Comparison of ENCODE assay signal across 19 cellular contexts in the genomic region with DNA sequence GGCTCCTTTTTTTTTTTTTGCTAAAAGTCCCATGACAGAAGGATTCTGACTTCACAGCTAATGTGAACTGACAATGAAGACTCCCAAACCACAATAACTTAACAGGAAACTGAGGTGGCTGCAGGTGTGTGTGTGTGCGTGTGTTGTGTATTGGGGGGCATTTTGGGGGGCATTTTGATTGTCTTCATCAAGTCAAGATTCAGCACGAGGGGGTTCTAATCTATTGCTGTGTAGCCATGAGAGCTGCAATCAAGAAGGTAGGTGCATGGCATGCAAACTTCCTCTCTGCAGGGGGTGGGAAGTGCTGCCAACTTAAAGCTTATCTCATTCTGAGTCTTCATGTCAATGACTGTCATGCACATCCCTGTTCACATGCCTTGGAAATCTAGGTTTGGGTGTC. TPM values are rescaled to one million over a fixed set of nuclear protein-coding genes. Genes with fewer than 3 reads are reported as not detected.
A peak's percentile ranks its signal among the peaks of the same experiment; 100 is the strongest.
DNase-seq lines count a peak whose midpoint lies in the region; ATAC-seq, FAIRE-seq and TF ChIP-seq lines count a peak whose summit lies in the region.
"Had no signal": no experiment of that assay in that cellular context is flagged by ENCODE, and none has a peak within 500 bp of the region (broad histone marks: within the 10 kb centered on the region; RNA-seq: fewer than 3 reads in every experiment).

No MANE protein-coding gene starts in this region.

- H3K4me2 ChIP-seq in DOHH2 (ENCODE audit: low read length) (peak overlapping the region; percentile 90), KMS-11 (peak overlapping the region; percentile 36; the same call in 1 of the 2 replicates), GM12878 (ENCODE audit: control insufficient read depth, insufficient read depth) (no peak overlapping the region)

- in situ Hi-C loops in GM12878 (cut with MboI) = no loop called here
- in situ Hi-C loops in transverse colon (cut with MboI; ENCODE audit: low pct_ligation_motif_present in 1 of 4, low pct_unique_long_range_greater_than_20kb in 1 of 4, low sequenced_read_pairs in 3 of 4) = no loop called here

- H4K20me1 ChIP-seq in DOHH2 (ENCODE audit: control insufficient read depth, insufficient read depth, low read depth, low read length) (peaks cover 10% of the 10 kb centered on the region; the same call in 1 of the 2 replicates), KMS-11 (ENCODE audit: insufficient read depth) (peaks cover 7% of the 10 kb centered on the region), GM12878 (ENCODE audit: control insufficient read depth, insufficient read depth) (no peaks in the 10 kb centered on the region)

- POLR2A ChIA-PET in GM12878 (lab: Charles Lee) = interaction anchor here (0.5 to 2.5 kb wide), 22 partner anchors 8 to 1273 kb away, joined by 3 to 25 read pairs (median 4); no protein-coding TSS in a partner anchor

- TF ChIP-seq POLR2A in GM12878 (IDR thresholded peaks at IDR 0.05; ENCODE audit: low read depth, low read length) (no peak), transverse colon (IDR thresholded peaks at IDR 0.05) (no peak)

- no peaks in the 10 kb centered on the region for H3K27me3 ChIP-seq in DOHH2 (ENCODE audit: control insufficient read depth, low read length)
- no peaks in the 10 kb centered on the region for H3K27me3 ChIP-seq in KMS-11 (ENCODE audit: insufficient read depth, low read depth)
- no peaks in the 10 kb centered on the region for H3K27me3 ChIP-seq in GM12878 (replicated peaks in 1 of 2; ENCODE audit: control insufficient read depth in 2 of 2, insufficient read depth in 2 of 2, low read length in 1 of 2)
- no peaks in the 10 kb centered on the region for H3K27me3 ChIP-seq in transverse colon
- no peaks in the 10 kb centered on the region for H3K27me3 ChIP-seq in ascending aorta
- H3K27me3 ChIP-seq: right lobe of liver, tibial artery had no signal

- TF ChIP-seq CTCF in DOHH2 (IDR thresholded peaks at IDR 0.05; ENCODE audit: low read depth, low read length, poor library complexity, severe bottlenecking) (no peak), KMS-11 (conservative IDR thresholded peaks at IDR 0.05; ENCODE audit: low read depth, low read length) (no peak), GM12878 (IDR thresholded peaks at IDR 0.05 in 2 of 3, conservative IDR thresholded peaks at IDR 0.05 in 1 of 3; ENCODE audit: control insufficient read depth in 2 of 3, extremely low read depth in 1 of 3, insufficient read depth in 1 of 3, low read depth in 3 of 3, low read length in 3 of 3) (no peak), transverse colon (IDR thresholded peaks at IDR 0.05) (no peak), ascending aorta (IDR thresholded peaks at IDR 0.05) (no peak)

- H2AFZ ChIP-seq in KMS-11 (ENCODE audit: low read depth) (no peak overlapping the region), GM12878 (ENCODE audit: control insufficient read depth, low read depth, low read length) (no peak overlapping the region)
- H2AFZ ChIP-seq: GM23248 had no signal

- H3K9me3 ChIP-seq in DOHH2 (ENCODE audit: control insufficient read depth, insufficient read depth, low read length) (no peaks in the 10 kb centered on the region), GM12878 (replicated peaks; ENCODE audit: control insufficient read depth, insufficient read depth, low read length) (no peaks in the 10 kb centered on the region), transverse colon (no peaks in the 10 kb centered on the region), ascending aorta (no peaks in the 10 kb centered on the region)
- H3K9me3 ChIP-seq: right lobe of liver, tibial artery had no signal

- no peaks in the 10 kb centered on the region for H3K36me3 ChIP-seq in DOHH2 (ENCODE audit: control insufficient read depth, low read length)
- no peaks in the 10 kb centered on the region for H3K36me3 ChIP-seq in KMS-11 (ENCODE audit: insufficient read depth)
- H3K36me3 ChIP-seq in GM12878 (ENCODE audit: control insufficient read depth in 2 of 2, insufficient read depth in 2 of 2, low read length in 1 of 2) = no peaks in the 10 kb centered on the region
- no peaks in the 10 kb centered on the region for H3K36me3 ChIP-seq in transverse colon
- H3K36me3 ChIP-seq in ascending aorta = no peaks in the 10 kb centered on the region
- H3K36me3 ChIP-seq: right lobe of liver, tibial artery had no signal

- H3K4me1 ChIP-seq in DOHH2 (ENCODE audit: control insufficient read depth, low read length) (peaks cover 78% of the 10 kb centered on the region), KMS-11 (ENCODE audit: low read depth, poor library complexity, severe bottlenecking) (peaks cover 34% of the 10 kb centered on the region), GM12878 (ENCODE audit: control insufficient read depth, insufficient read depth, low read length) (peaks cover 22% of the 10 kb centered on the region), transverse colon (peaks cover 0 to 44% (median 34%) of the 10 kb centered on the region in 4 donors), ascending aorta (peaks cover 3 to 9% of the 10 kb centered on the region in 2 donors)

- CTCF ChIA-PET in GM12878 (lab: Yijun Ruan, JAX) = interaction anchor here (0.6 to 3.3 kb wide), 12 partner anchors 10 to 105 kb away, joined by 3 to 16 read pairs (median 4); no protein-coding TSS in a partner anchor

- TF ChIP-seq RAD21 in GM12878 (IDR thresholded peaks at IDR 0.05; ENCODE audit: insufficient read depth, low read depth, low read length) = no peak

- FAIRE-seq in GM12878 (lab: Jason Lieb, UNC) = no peak
- FAIRE-seq: endothelial cell of umbilical vein had no signal

- BruUV-seq in GM12878 (replicated peaks; lab: Mats Ljungman, UMichigan) = no TSS peak

- no peaks in the 10 kb centered on the region for H3K9me2 ChIP-seq in DOHH2 (replicated peaks; ENCODE audit: control insufficient read depth, low read length)

- TF ChIP-seq EP300 in GM12878 (IDR thresholded peaks at IDR 0.05; ENCODE audit: borderline replicate concordance in 1 of 2, control insufficient read depth in 1 of 2, low read depth in 2 of 2, low read length in 2 of 2) (no peak), transverse colon (IDR thresholded peaks at IDR 0.05; ENCODE audit: low read depth) (no peak)

- SMC1A ChIA-PET in GM12878 (lab: Charles Lee; ENCODE audit: uncharacterized antibody, unreplicated experiment) = interaction anchor here (0.9 to 7.0 kb wide), 19 partner anchors 8 to 353 kb away, joined by 3 to 54 read pairs (median 8); no protein-coding TSS in a partner anchor

- H3K27ac ChIP-seq in DOHH2 (ENCODE audit: low read depth, low read length) = 0 out of 2 replicates have a peak overlapping the region, but pooled peaks have one; percentile 6
- H3K27ac ChIP-seq in KMS-11 = no peak overlapping the region
- no peak overlapping the region for H3K27ac ChIP-seq in GM12878 (ENCODE audit: control insufficient read depth, insufficient read depth)
- H3K27ac ChIP-seq in transverse colon = peak overlapping the region in 3 of 4 donors; percentile 40 to 48 (median 45)
- H3K27ac ChIP-seq in ascending aorta = no peak overlapping the region
- H3K27ac ChIP-seq: GM23248, right lobe of liver, tibial artery had no signal

- RAD21 ChIA-PET in GM12878 (lab: Charles Lee; ENCODE audit: unreplicated experiment) = interaction anchor here (0.8 to 4.8 kb wide), 15 partner anchors 10 to 81 kb away, joined by 3 to 29 read pairs (median 5); no protein-coding TSS in a partner anchor

- peaks cover 74% of the 10 kb centered on the region for H3K79me2 ChIP-seq in DOHH2 (ENCODE audit: control insufficient read depth, low read length)
- H3K79me2 ChIP-seq in KMS-11 (ENCODE audit: insufficient read depth, low read depth) = peaks cover 97% of the 10 kb centered on the region
- no peaks in the 10 kb centered on the region; the same call in 1 of the 2 replicates for H3K79me2 ChIP-seq in GM12878 (ENCODE audit: control insufficient read depth, insufficient read depth, low read length)

- H3K9ac ChIP-seq in KMS-11 (no peak overlapping the region), GM12878 (ENCODE audit: control insufficient read depth, insufficient read depth, low read length) (no peak overlapping the region)
- H3K9ac ChIP-seq: GM23248 had no signal

- intact Hi-C loops in GM12878 (cut with micrococcal nuclease; ENCODE audit: unreplicated experiment) (no loop called here), transverse colon (cut with DNase I; ENCODE audit: low total_unique reads) (no loop called here), ascending aorta (cut with DNase I) (no loop called here)

- DNase-seq in GM12878 (ENCODE audit: low read depth, low spot score) = no peak
- no peak for DNase-seq in transverse colon
- DNase-seq in DMS153 (lab: John Stamatoyannopoulos, UW) = no peak
- no peak for DNase-seq in ascending aorta (ENCODE audit: low spot score in 2 of 2)
- DNase-seq in hepatic stellate cell (ENCODE audit: low spot score) = no peak
- DNase-seq: activated naive CD4-positive, alpha-beta T cell treated with anti-CD3 and anti-CD28 coated beads, Interleukin-2, amount 50 U/mL, for 16 hours; COR-L47; GM23248; KBM-7; NCI-H1694 treated with DMSO at 0.1 percent for 48 hours; right lobe of liver; stimulated activated CD4-positive, alpha-beta T cell treated with anti-CD3 and anti-CD28 coated beads, Interleukin-12 subunit alpha, Interleukin-12 subunit beta, amount 100 ng/mL, for 4 hours; stimulated activated naive CD8-positive, alpha-beta T cell treated with anti-CD3 and anti-CD28 coated beads, Interleukin-15, Interleukin-2, amounts not matched to agents 100 U/mL and 50 U/mL, for 24 hours; tibial artery had no signal

- WGBS in GM12878 (ENCODE audit: insufficient coverage, insufficient replicate concordance, low lambda C conversion rate, missing lambda C conversion rate) = 0% methylated on average over 2 of the region's 2 CpGs
- 68% methylated on average over 2 of the region's 2 CpGs; no CpG with 5 or more reads in 1 of the 2 donors for WGBS in transverse colon (ENCODE audit: low coverage in 1 of 2), 2 donors

- peak overlapping the region; percentile 71 for H3K4me3 ChIP-seq in DOHH2 (ENCODE audit: low read length)
- H3K4me3 ChIP-seq in KMS-11 (IDR thresholded peaks at IDR 0.05; ENCODE audit: insufficient read depth, low read depth, low read length) = no peak overlapping the region
- H3K4me3 ChIP-seq in GM12878 = no peak overlapping the region
- no peak overlapping the region for H3K4me3 ChIP-seq in transverse colon
- no peak overlapping the region for H3K4me3 ChIP-seq in ascending aorta
- H3K4me3 ChIP-seq: GM23248, right lobe of liver, tibial artery had no signal

- ATAC-seq in GM12878 = peak; percentile 28
- ATAC-seq: right lobe of liver; SK-N-SH treated with all-trans-retinoic acid at 6 μM for 48 hours; stimulated activated naive CD8-positive, alpha-beta T cell treated with anti-CD3 and anti-CD28 coated beads, Interleukin-15, Interleukin-2, amounts not matched to agents 100 U/mL and 50 U/mL, for 24 hours; WTC11 had no signal

- peaks cover 15% of the 10 kb centered on the region; the same call in 1 of the 2 replicates for H3F3A ChIP-seq in DOHH2 (ENCODE audit: control insufficient read depth, insufficient read depth)

RNA-seq across cellular contexts. Expression of a gene that starts 25.2 kb away (rescaled TPM):
- total RNA-seq in GM12878 (2013; cell fraction: nucleolus; rRNA removed) = 22.4 and 22.8 TPM in 2 replicates
- total RNA-seq in GM12878 (2014; rRNA removed) (5.3 and 5.7 TPM in 2 replicates), GM12878 (2014; rRNA removed; fragmentation: Illumina TruSeq; extraction: Trizol) (6.7 and 6.8 TPM in 2 replicates), GM12878 (2021) (23.9 and 25.6 TPM in 2 replicates), transverse colon (10 to 100 TPM in 3 of 4 donors, 1 to 10 TPM in 1; 8.4 to 34.8 (median 29.7) TPM), ascending aorta (18.5 TPM)
- polyA plus RNA-seq in GM12878 (2011; ENCODE audit: low read depth) = 2.9 TPM
- polyA plus RNA-seq in GM12878 (2011; rRNA removed) (9.2 and 10.0 TPM in 2 replicates), GM12878 (2014; fragmentation: Illumina TruSeq; extraction: Trizol) (16.2 and 17.6 TPM in 2 replicates), GM12878 (2014; fragmentation: Nextera tagmentation; extraction: Ambion mirVana) (1 to 10 TPM; 3.0 to 3.2 TPM), GM12878 (2014; rRNA removed) (9.4 and 11.5 TPM in 2 replicates), GM12878 (2016; fragmentation: Nextera tagmentation; extraction: Ambion mirVana) (10 to 100 TPM; 10.9 to 11.8 TPM)
- 12.1 and 14.2 TPM in 2 replicates for polyA plus RNA-seq in GM12878 (2011; cell fraction: cytosol; rRNA removed)
- polyA plus RNA-seq in GM12878 (2011; cell fraction: nucleus; rRNA removed) = 15.3 and 17.6 TPM in 2 replicates
- polyA plus RNA-seq in GM12878 (2012) = 3.6 and 4.9 TPM in 2 replicates
- polyA minus RNA-seq in GM12878 (2011; rRNA and poly(A)+ RNA removed) = 10.8 and 11.3 TPM in 2 replicates
- polyA minus RNA-seq in GM12878 (2011; cell fraction: cytosol; rRNA and poly(A)+ RNA removed) = 8.0 and 8.7 TPM in 2 replicates
- polyA minus RNA-seq in GM12878 (2011; cell fraction: nucleus; rRNA and poly(A)+ RNA removed) = 5.2 and 10.3 TPM in 2 replicates

Comparison
In these comparisons a context has a peak if more than half of its experiments do, and no peak if none do; other contexts are left out.
1. H3K27ac ChIP-seq: peak in DOHH2 (single experiment) and transverse colon (3 of 4); none in KMS-11 (single experiment), GM12878 (single experiment) and ascending aorta (0 of 2).